Comparison of ENCODE assay signal across 27 cellular contexts in genomic region chr5:56004874-56005273, GRCh38. TPM values are rescaled to one million over a fixed set of nuclear protein-coding genes. Genes with fewer than 3 reads are reported as not detected.
A peak's percentile ranks its signal among the peaks of the same experiment; 100 is the strongest.
DNase-seq lines count a peak whose midpoint lies in the region; ATAC-seq, FAIRE-seq and TF ChIP-seq lines count a peak whose summit lies in the region.
"Had no signal": no experiment of that assay in that cellular context is flagged by ENCODE, and none has a peak within 500 bp of the region (broad histone marks: within the 10 kb centered on the region; RNA-seq: fewer than 3 reads in every experiment).

No MANE protein-coding gene starts in this region.

- H3K4me3 Mint-ChIP-seq in activated naive CD4-positive, alpha-beta T cell treated with anti-CD3 and anti-CD28 coated beads, Interleukin-2, amount 50 U/mL, for 24 hours = no peak overlapping the region
- H3K4me3 Mint-ChIP-seq in Caco-2 (ENCODE audit: unreplicated experiment) = no peak overlapping the region
- H3K4me3 Mint-ChIP-seq in naive thymus-derived CD4-positive, alpha-beta T cell = no peak overlapping the region
- H3K4me3 Mint-ChIP-seq: CD14-positive monocyte; CD4-positive, alpha-beta memory T cell; H9; HFFc6 had no signal

- no peaks in the 10 kb centered on the region for H4K20me1 ChIP-seq in K562 (replicated peaks; ENCODE audit: control insufficient read depth, insufficient read depth, low read length)
- H4K20me1 ChIP-seq: BLaER1 treated with 17β-estradiol and CSF1 and Interleukin-3, amounts not matched to agents 10 nM and 100 nM had no signal

- H3K9ac ChIP-seq in K562 (ENCODE audit: insufficient read depth in 1 of 2, low read depth in 2 of 2, low read length in 2 of 2) = no peak overlapping the region
- H3K9ac ChIP-seq: BLaER1 treated with 17β-estradiol and CSF1 and Interleukin-3, amounts not matched to agents 10 nM and 100 nM; GM23248 had no signal

- H3K27me3 ChIP-seq in Caco-2 (replicated peaks; ENCODE audit: control insufficient read depth, insufficient read depth, low read length) = no peaks in the 10 kb centered on the region
- H3K27me3 ChIP-seq in K562 (ENCODE audit: control insufficient read depth in 2 of 2, insufficient read depth in 2 of 2, low read length in 2 of 2) = no peaks in the 10 kb centered on the region
- no peaks in the 10 kb centered on the region for H3K27me3 ChIP-seq in naive thymus-derived CD4-positive, alpha-beta T cell (ENCODE audit: control insufficient read depth in 2 of 2, insufficient read depth in 2 of 2, low read length in 2 of 2)
- H3K27me3 ChIP-seq: BE2C; BLaER1 treated with 17β-estradiol and CSF1 and Interleukin-3, amounts not matched to agents 10 nM and 100 nM had no signal

- H3K9me3 Mint-ChIP-seq in activated naive CD4-positive, alpha-beta T cell treated with anti-CD3 and anti-CD28 coated beads, Interleukin-2, amount 50 U/mL, for 24 hours = no peaks in the 10 kb centered on the region
- no peaks in the 10 kb centered on the region for H3K9me3 Mint-ChIP-seq in activated naive CD4-positive, alpha-beta T cell treated with anti-CD3 and anti-CD28 coated beads, Interleukin-2, amount 50 U/mL, for 72 hours
- H3K9me3 Mint-ChIP-seq in Caco-2 (ENCODE audit: unreplicated experiment) = peaks cover 10% of the 10 kb centered on the region
- peaks cover 0 to 14% (median 3%) of the 10 kb centered on the region in 11 donors for H3K9me3 Mint-ChIP-seq in naive thymus-derived CD4-positive, alpha-beta T cell

- H3K36me3 ChIP-seq in Caco-2 (ENCODE audit: control insufficient read depth, insufficient read depth, low read length) (no peaks in the 10 kb centered on the region), K562 (ENCODE audit: control insufficient read depth, insufficient read depth, low read length) (no peaks in the 10 kb centered on the region)
- no peaks in the 10 kb centered on the region for H3K36me3 ChIP-seq in naive thymus-derived CD4-positive, alpha-beta T cell (ENCODE audit: control insufficient read depth in 2 of 3, insufficient read depth in 3 of 3, low read length in 3 of 3)
- H3K36me3 ChIP-seq: BE2C; BLaER1 treated with 17β-estradiol and CSF1 and Interleukin-3, amounts not matched to agents 10 nM and 100 nM had no signal

- no peak for FAIRE-seq in K562 (lab: Jason Lieb, UNC)
- FAIRE-seq: A204.1, D721Med, GM12878, GM19239, H1 had no signal

- CTCF ChIA-PET in Caco-2 (lab: Charles Lee) (no interaction called here), K562 (lab: Yijun Ruan, JAX; ENCODE audit: low intra/inter-chr PET ratio) (no interaction called here)
- CTCF ChIA-PET in naive thymus-derived CD4-positive, alpha-beta T cell (lab: Charles Lee) = no interaction called here

- H3K27ac ChIP-seq in K562 (ENCODE audit: extremely low read depth, low read depth, low read length) = no peak overlapping the region
- no peak overlapping the region for H3K27ac ChIP-seq in naive thymus-derived CD4-positive, alpha-beta T cell (ENCODE audit: low read depth, low read length)
- H3K27ac ChIP-seq: 22Rv1; BLaER1 treated with 17β-estradiol and CSF1 and Interleukin-3, amounts not matched to agents 10 nM and 100 nM had no signal

- H3K4me3 ChIP-seq in Caco-2 (ENCODE audit: low read depth, low read length) (no peak overlapping the region), K562 (no peak overlapping the region)
- no peak overlapping the region for H3K4me3 ChIP-seq in naive thymus-derived CD4-positive, alpha-beta T cell (ENCODE audit: low read length)
- H3K4me3 ChIP-seq: BLaER1 treated with 17β-estradiol and CSF1 and Interleukin-3, amounts not matched to agents 10 nM and 100 nM; GM12878; GM23248 had no signal

- no peak overlapping the region for H2AFZ ChIP-seq in K562 (ENCODE audit: low read depth, low read length)
- H2AFZ ChIP-seq: GM23248 had no signal

- no peak for TF ChIP-seq EP300 in K562 (IDR thresholded peaks at IDR 0.05; ENCODE audit: low read length)

- TF ChIP-seq CTCF in Caco-2 (IDR thresholded peaks at IDR 0.05; ENCODE audit: insufficient read depth in 1 of 2, low read depth in 1 of 2, low read length in 1 of 2, severe bottlenecking in 1 of 2, unreplicated experiment in 1 of 2) = no peak
- no peak for TF ChIP-seq CTCF in K562 (IDR thresholded peaks at IDR 0.05 in 2 of 3, conservative IDR thresholded peaks at IDR 0.05 in 1 of 3; ENCODE audit: insufficient read depth in 2 of 3, low read depth in 1 of 3, low read length in 3 of 3)

- H3K9me3 ChIP-seq in Caco-2 (no peaks in the 10 kb centered on the region), K562 (replicated peaks; ENCODE audit: control insufficient read depth, insufficient read depth, low read depth, low read length) (peaks cover 7% of the 10 kb centered on the region; the same call in 1 of the 2 replicates)
- peaks cover 0 to 4% (median 0%) of the 10 kb centered on the region in 3 experiments for H3K9me3 ChIP-seq in naive thymus-derived CD4-positive, alpha-beta T cell (ENCODE audit: control insufficient read depth in 2 of 3, low read length in 3 of 3)
- H3K9me3 ChIP-seq: BE2C had no signal

- POLR2A ChIA-PET in Caco-2 (lab: Charles Lee) (no interaction called here), K562 (lab: Yijun Ruan, JAX) (interaction anchor here (0.6 kb wide), 1 partner anchor 128 kb away, joined by 3 read pairs; no protein-coding TSS in a partner anchor)
- POLR2A ChIA-PET in naive thymus-derived CD4-positive, alpha-beta T cell (lab: Charles Lee) = interaction anchor here (1.1 to 3.7 kb wide), 2 partner anchors 10 to 93 kb away, joined by 3 to 26 read pairs; partner anchors contain the start of gene IL6ST

- H3K4me2 ChIP-seq in K562 (ENCODE audit: insufficient read depth, low read length) = no peak overlapping the region

- H3K4me1 Mint-ChIP-seq in activated naive CD4-positive, alpha-beta T cell treated with anti-CD3 and anti-CD28 coated beads, Interleukin-2, amount 50 U/mL, for 24 hours = peaks cover 41% of the 10 kb centered on the region
- peaks cover 30% of the 10 kb centered on the region for H3K4me1 Mint-ChIP-seq in Caco-2 (ENCODE audit: low read depth, unreplicated experiment)
- H3K4me1 Mint-ChIP-seq in naive thymus-derived CD4-positive, alpha-beta T cell = peaks cover 11 to 50% (median 37%) of the 10 kb centered on the region in 7 donors
- H3K4me1 Mint-ChIP-seq: H9 had no signal

- no peaks in the 10 kb centered on the region for H3K9me1 ChIP-seq in K562 (ENCODE audit: control insufficient read depth, insufficient read depth, low read length)

- in situ Hi-C loops in K562 (cut with MboI) = no loop called here

- no peak for ATAC-seq in activated naive CD4-positive, alpha-beta T cell treated with anti-CD3 and anti-CD28 coated beads, Interleukin-2, amount 50 U/mL, for 72 hours
- ATAC-seq in K562 = no peak
- no peak for ATAC-seq in naive thymus-derived CD4-positive, alpha-beta T cell

- intact Hi-C loops in Caco-2 (cut with micrococcal nuclease; ENCODE audit: unreplicated experiment) = no loop called here
- intact Hi-C loops in K562 (cut with micrococcal nuclease) = no loop called here
- intact Hi-C loops in naive thymus-derived CD4-positive, alpha-beta T cell (cut with micrococcal nuclease) = no loop called here

- no peak for TF ChIP-seq RAD21 in K562 (CRISPR knock-in tag; conservative IDR thresholded peaks at IDR 0.05 in 1 of 2, IDR thresholded peaks at IDR 0.05 in 1 of 2)

- no peaks in the 10 kb centered on the region for H3K36me3 Mint-ChIP-seq in activated naive CD4-positive, alpha-beta T cell treated with anti-CD3 and anti-CD28 coated beads, Interleukin-2, amount 50 U/mL, for 24 hours
- peaks cover 0 to 17% of the 10 kb centered on the region in 2 donors for H3K36me3 Mint-ChIP-seq in activated naive CD4-positive, alpha-beta T cell treated with anti-CD3 and anti-CD28 coated beads, Interleukin-2, amount 50 U/mL, for 72 hours
- peaks cover 3% of the 10 kb centered on the region for H3K36me3 Mint-ChIP-seq in Caco-2 (ENCODE audit: insufficient read depth, unreplicated experiment)
- H3K36me3 Mint-ChIP-seq in naive thymus-derived CD4-positive, alpha-beta T cell = peaks cover 0 to 13% (median 0%) of the 10 kb centered on the region in 5 donors

- no peaks in the 10 kb centered on the region for H3K79me2 ChIP-seq in K562 (ENCODE audit: control insufficient read depth, insufficient read depth, low read length)

- H3K27ac Mint-ChIP-seq in activated naive CD4-positive, alpha-beta T cell treated with anti-CD3 and anti-CD28 coated beads, Interleukin-2, amount 50 U/mL, for 24 hours = peak overlapping the region; percentile 20
- no peak overlapping the region for H3K27ac Mint-ChIP-seq in activated naive CD4-positive, alpha-beta T cell treated with anti-CD3 and anti-CD28 coated beads, Interleukin-2, amount 50 U/mL, for 72 hours
- H3K27ac Mint-ChIP-seq in Caco-2 (ENCODE audit: unreplicated experiment) = peak overlapping the region; percentile 6
- H3K27ac Mint-ChIP-seq in naive thymus-derived CD4-positive, alpha-beta T cell = peak overlapping the region in 6 of 9 donors; percentile 29 to 85 (median 67)
- H3K27ac Mint-ChIP-seq: CD14-positive monocyte, H9, HFFc6 had no signal

- BruUV-seq in Caco-2 (replicated peaks; lab: Mats Ljungman, UMichigan) (no TSS peak), K562 (replicated peaks; lab: Mats Ljungman, UMichigan) (no TSS peak)

- WGBS in K562 (ENCODE audit: insufficient coverage, low coverage, missing lambda C conversion rate) = 50% methylated on average over 1 of the region's 1 CpG

- H3K27me3 Mint-ChIP-seq in activated naive CD4-positive, alpha-beta T cell treated with anti-CD3 and anti-CD28 coated beads, Interleukin-2, amount 50 U/mL, for 24 hours = no peaks in the 10 kb centered on the region
- no peaks in the 10 kb centered on the region for H3K27me3 Mint-ChIP-seq in Caco-2 (ENCODE audit: insufficient read depth, unreplicated experiment)
- H3K27me3 Mint-ChIP-seq in naive thymus-derived CD4-positive, alpha-beta T cell = peaks cover 0 to 2% (median 0%) of the 10 kb centered on the region in 5 donors
- H3K27me3 Mint-ChIP-seq: CD4-positive, alpha-beta memory T cell had no signal

- DNase-seq in activated naive CD4-positive, alpha-beta T cell treated with anti-CD3 and anti-CD28 coated beads, Interleukin-2, amount 50 U/mL, for 72 hours (ENCODE audit: low spot score in 2 of 2) = no peak
- DNase-seq in Caco-2 (no peak), K562 (ENCODE audit: extremely low read depth in 1 of 4, low spot score in 3 of 4) (no peak), SW480 (ENCODE audit: low spot score) (no peak), NCI-H524 (lab: John Stamatoyannopoulos, UW) (no peak), H4 (ENCODE audit: low spot score) (no peak)
- DNase-seq in naive thymus-derived CD4-positive, alpha-beta T cell = no peak
- DNase-seq: ACHN; AML-193; BE2C; CD4-positive, alpha-beta memory T cell; DMS 273 treated with DMSO at 0.1 percent for 48 hours; DMS79; EL; GDM1; GM23248; H9; HFFc6 had no signal

- peaks cover 42% of the 10 kb centered on the region for H3K4me1 ChIP-seq in Caco-2
- H3K4me1 ChIP-seq in K562 (replicated peaks in 1 of 2; ENCODE audit: control insufficient read depth in 2 of 2, insufficient read depth in 2 of 2, low read length in 2 of 2) = no peaks in the 10 kb centered on the region
- H3K4me1 ChIP-seq in naive thymus-derived CD4-positive, alpha-beta T cell (ENCODE audit: control insufficient read depth in 2 of 2, insufficient read depth in 2 of 2, low read length in 2 of 2) = peaks cover 0 to 11% of the 10 kb centered on the region in 2 donors
- H3K4me1 ChIP-seq: BE2C had no signal

- no peak for TF ChIP-seq POLR2A in K562 (conservative IDR thresholded peaks at IDR 0.05)

RNA-seq across cellular contexts. Expression of gene IL6ST, which starts 10.1 kb away (rescaled TPM):
- total RNA-seq in activated naive CD4-positive, alpha-beta T cell treated with anti-CD3 and anti-CD28 coated beads, Interleukin-2, amount 50 U/mL, for 72 hours = 10 to 100 TPM; 47.8 to 84.0 TPM
- total RNA-seq in Caco-2 (2022) (265 and 278 TPM in 2 replicates), K562 (2014; rRNA removed) (7.9 and 8.5 TPM in 2 replicates), K562 (2014; rRNA removed; fragmentation: Illumina TruSeq; extraction: Trizol) (14.6 and 18.5 TPM in 2 replicates), K562 (2015; rRNA removed; fragmentation: Illumina TruSeq; extraction: Trizol) (14.4 and 16.2 TPM in 2 replicates), K562 (2021) (17.7 and 18.2 TPM in 2 replicates)
- 26.8 and 77.1 TPM in 2 replicates for total RNA-seq in K562 (2011; cell fraction: chromatin; rRNA removed; ENCODE audit: low replicate concordance)
- 10.4 and 21.0 TPM in 2 replicates for total RNA-seq in K562 (2011; cell fraction: nucleolus; rRNA removed)
- 19.9 and 23.6 TPM in 2 replicates for total RNA-seq in K562 (2011; cell fraction: nucleoplasm; rRNA removed)
- polyA plus RNA-seq in K562 (2011; rRNA removed) (16.7 and 27.0 TPM in 2 replicates), K562 (2014; fragmentation: Illumina TruSeq; extraction: Trizol) (7.9 and 11.0 TPM in 2 replicates), K562 (2014; fragmentation: Nextera tagmentation; extraction: Ambion mirVana) (1 to 10 TPM; 2.0 to 2.3 TPM), K562 (2014; rRNA removed) (4.5 and 5.3 TPM in 2 replicates)
- 5.8 and 7.8 TPM in 2 replicates for polyA plus RNA-seq in K562 (2011; cell fraction: cytosol; rRNA removed)
- polyA plus RNA-seq in K562 (2011; cell fraction: nucleus; rRNA removed) = 20.0 and 24.0 TPM in 2 replicates
- polyA plus RNA-seq in K562 (2012) = 7.3 and 7.8 TPM in 2 replicates
- 98.7 and 113 TPM in 2 replicates for polyA minus RNA-seq in K562 (2011; rRNA and poly(A)+ RNA removed)
- polyA minus RNA-seq in K562 (2011; cell fraction: cytosol; rRNA and poly(A)+ RNA removed) = 12.9 and 37.6 TPM in 2 replicates
- 15.9 and 33.5 TPM in 2 replicates for polyA minus RNA-seq in K562 (2011; cell fraction: nucleus; rRNA and poly(A)+ RNA removed)
- 100 to 1,000 TPM; 101 to 372 (median 346) TPM for total RNA-seq in naive thymus-derived CD4-positive, alpha-beta T cell
- polyA plus RNA-seq in naive thymus-derived CD4-positive, alpha-beta T cell = 100 to 1,000 TPM; 130 to 148 TPM
- total RNA-seq in H4 (2014; rRNA removed; shearing (Covaris generic)) = 108 and 183 TPM in 2 replicates

Comparison
In these comparisons a context has a peak if more than half of its experiments do, and no peak if none do; other contexts are left out.
1. H3K27ac Mint-ChIP-seq: peak in activated naive CD4-positive, alpha-beta T cell treated with anti-CD3 and anti-CD28 coated beads, Interleukin-2, amount 50 U/mL, for 24 hours (single experiment), Caco-2 (single experiment) and naive thymus-derived CD4-positive, alpha-beta T cell (6 of 9); none in activated naive CD4-positive, alpha-beta T cell treated with anti-CD3 and anti-CD28 coated beads, Interleukin-2, amount 50 U/mL, for 72 hours (0 of 2).